In the genomic region with DNA sequence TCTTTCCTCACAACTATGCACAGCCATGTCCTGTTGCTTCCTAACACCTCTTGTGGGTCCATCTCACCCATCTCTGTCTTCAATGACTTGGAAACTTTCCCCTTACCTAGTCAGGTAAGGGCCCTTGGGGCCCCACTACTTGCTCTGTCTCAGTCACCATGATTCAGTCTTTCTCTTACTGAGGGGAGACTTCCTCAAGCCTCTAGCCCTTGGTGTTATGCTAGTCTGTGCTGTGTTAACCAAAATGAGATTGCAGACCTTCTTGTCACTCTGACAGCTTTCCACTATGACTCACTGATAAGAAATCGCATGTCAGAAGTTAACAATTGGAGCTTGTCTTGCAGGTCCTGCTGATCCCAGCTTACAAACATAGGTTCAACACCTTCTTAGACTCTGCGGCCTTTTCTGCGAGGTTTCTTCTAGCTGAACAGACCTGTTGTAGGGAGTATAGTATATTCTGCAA, we compare ENCODE assay signal across 1 cellular context.
TF ChIP-seq lines count a peak whose summit lies in the region.

No MANE protein-coding gene starts in this region.

TF ChIP-seq in HepG2, 621 proteins besides CTCF, POLR2A, EP300 and RAD21 (continued from another document and continues in another):
- TF ChIP-seq TERF1 (CRISPR knock-in tag; IDR thresholded peaks at IDR 0.05) (no peak), ZZZ3 (CRISPR knock-in tag; IDR thresholded peaks at IDR 0.05; ENCODE audit: borderline replicate concordance) (no peak), NFE2L2 (IDR thresholded peaks at IDR 0.05; ENCODE audit: low read length) (peak; percentile 38; the same call in 1 of the 2 replicates), ZNF230 (CRISPR knock-in tag; IDR thresholded peaks at IDR 0.05) (no peak), POGK (CRISPR knock-in tag; conservative IDR thresholded peaks at IDR 0.05) (no peak), ZNF362 (CRISPR knock-in tag; IDR thresholded peaks at IDR 0.05; ENCODE audit: borderline replicate concordance) (no peak), HNF1B (CRISPR knock-in tag; IDR thresholded peaks at IDR 0.05) (no peak), ARNT (IDR thresholded peaks at IDR 0.05) (no peak), ZNF777 (CRISPR knock-in tag; IDR thresholded peaks at IDR 0.05) (no peak), HMG20A (CRISPR knock-in tag; IDR thresholded peaks at IDR 0.05; ENCODE audit: borderline replicate concordance) (peak; percentile 80), ATF1 (CRISPR knock-in tag; IDR thresholded peaks at IDR 0.05) (no peak), NFIC (IDR thresholded peaks at IDR 0.05; ENCODE audit: low read length) (no peak), HOXA9 (CRISPR knock-in tag; IDR thresholded peaks at IDR 0.05; ENCODE audit: borderline replicate concordance) (no peak), MAFG (CRISPR knock-in tag; IDR thresholded peaks at IDR 0.05) (no peak), AGO1 (IDR thresholded peaks at IDR 0.05; ENCODE audit: low read depth, low read length, poor library complexity, severe bottlenecking) (no peak), CEBPB (IDR thresholded peaks at IDR 0.05; ENCODE audit: borderline replicate concordance, low read depth, low read length) (no peak), KDM2A (CRISPR knock-in tag; IDR thresholded peaks at IDR 0.05; ENCODE audit: borderline replicate concordance, low read depth) (no peak), NR2F1 (CRISPR knock-in tag; IDR thresholded peaks at IDR 0.05) (no peak), ZFP37 (CRISPR knock-in tag; IDR thresholded peaks at IDR 0.05; ENCODE audit: borderline replicate concordance) (no peak), ZNF766 (CRISPR knock-in tag; IDR thresholded peaks at IDR 0.05; ENCODE audit: borderline replicate concordance) (no peak), ZNF431 (CRISPR knock-in tag; IDR thresholded peaks at IDR 0.05; ENCODE audit: borderline replicate concordance, low read depth) (no peak), TAF1 (CRISPR knock-in tag; IDR thresholded peaks at IDR 0.05) (no peak), SIN3A (IDR thresholded peaks at IDR 0.05; ENCODE audit: borderline replicate concordance, low read depth, low read length) (no peak), ZC3H13 (CRISPR knock-in tag; IDR thresholded peaks at IDR 0.05) (no peak), ZNF567 (CRISPR knock-in tag; IDR thresholded peaks at IDR 0.05; ENCODE audit: borderline replicate concordance) (no peak), HNF4G (IDR thresholded peaks at IDR 0.05; ENCODE audit: borderline replicate concordance, low read depth, low read length) (no peak), HNF4G (CRISPR knock-in tag; IDR thresholded peaks at IDR 0.05; ENCODE audit: borderline replicate concordance, low read depth) (no peak), GATAD2A (CRISPR knock-in tag; IDR thresholded peaks at IDR 0.05) (peak; percentile 48; the same call in 1 of the 2 replicates), SOX6 (IDR thresholded peaks at IDR 0.05) (no peak), SOX6 (CRISPR knock-in tag; IDR thresholded peaks at IDR 0.05) (peak; percentile 34), PRPF4 (IDR thresholded peaks at IDR 0.05; ENCODE audit: low read depth, low read length, poor library complexity, severe bottlenecking) (no peak), SIN3B (IDR thresholded peaks at IDR 0.05; ENCODE audit: low read length) (no peak), RFX3 (CRISPR knock-in tag; IDR thresholded peaks at IDR 0.05) (no peak), RFX5 (IDR thresholded peaks at IDR 0.05; ENCODE audit: low read depth, low read length) (no peak), ZNF460 (CRISPR knock-in tag; IDR thresholded peaks at IDR 0.05; ENCODE audit: borderline replicate concordance) (no peak), ZNF512B (CRISPR knock-in tag; IDR thresholded peaks at IDR 0.05; ENCODE audit: borderline replicate concordance) (no peak), NR3C1 (CRISPR knock-in tag; IDR thresholded peaks at IDR 0.05) (no peak), ZNF296 (CRISPR knock-in tag; conservative IDR thresholded peaks at IDR 0.05) (no peak), DNMT1 (CRISPR knock-in tag; IDR thresholded peaks at IDR 0.05) (no peak), ZNF382 (CRISPR knock-in tag; IDR thresholded peaks at IDR 0.05; ENCODE audit: borderline replicate concordance) (no peak), POGZ (CRISPR knock-in tag; IDR thresholded peaks at IDR 0.05) (no peak), EED (CRISPR knock-in tag; IDR thresholded peaks at IDR 0.05) (no peak), POLR2AphosphoS2 (IDR thresholded peaks at IDR 0.05; ENCODE audit: low read depth, low read length) (no peak), ESRRA (CRISPR knock-in tag; IDR thresholded peaks at IDR 0.05; ENCODE audit: low read depth) (no peak), HES4 (CRISPR knock-in tag; IDR thresholded peaks at IDR 0.05; ENCODE audit: borderline replicate concordance) (no peak), RNF2 (conservative IDR thresholded peaks at IDR 0.05; ENCODE audit: low read depth) (no peak), ZNF75D (CRISPR knock-in tag; IDR thresholded peaks at IDR 0.05; ENCODE audit: borderline replicate concordance) (no peak), ZNF530 (CRISPR knock-in tag; IDR thresholded peaks at IDR 0.05; ENCODE audit: low read depth) (no peak)
- TF ChIP-seq, protein P1, sequence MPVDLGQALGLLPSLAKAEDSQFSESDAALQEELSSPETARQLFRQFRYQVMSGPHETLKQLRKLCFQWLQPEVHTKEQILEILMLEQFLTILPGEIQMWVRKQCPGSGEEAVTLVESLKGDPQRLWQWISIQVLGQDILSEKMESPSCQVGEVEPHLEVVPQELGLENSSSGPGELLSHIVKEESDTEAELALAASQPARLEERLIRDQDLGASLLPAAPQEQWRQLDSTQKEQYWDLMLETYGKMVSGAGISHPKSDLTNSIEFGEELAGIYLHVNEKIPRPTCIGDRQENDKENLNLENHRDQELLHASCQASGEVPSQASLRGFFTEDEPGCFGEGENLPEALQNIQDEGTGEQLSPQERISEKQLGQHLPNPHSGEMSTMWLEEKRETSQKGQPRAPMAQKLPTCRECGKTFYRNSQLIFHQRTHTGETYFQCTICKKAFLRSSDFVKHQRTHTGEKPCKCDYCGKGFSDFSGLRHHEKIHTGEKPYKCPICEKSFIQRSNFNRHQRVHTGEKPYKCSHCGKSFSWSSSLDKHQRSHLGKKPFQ (CRISPR knock-in tag; IDR thresholded peaks at IDR 0.05; ENCODE audit: insufficient replicate concordance): no peak
- TF ChIP-seq, protein P2, sequence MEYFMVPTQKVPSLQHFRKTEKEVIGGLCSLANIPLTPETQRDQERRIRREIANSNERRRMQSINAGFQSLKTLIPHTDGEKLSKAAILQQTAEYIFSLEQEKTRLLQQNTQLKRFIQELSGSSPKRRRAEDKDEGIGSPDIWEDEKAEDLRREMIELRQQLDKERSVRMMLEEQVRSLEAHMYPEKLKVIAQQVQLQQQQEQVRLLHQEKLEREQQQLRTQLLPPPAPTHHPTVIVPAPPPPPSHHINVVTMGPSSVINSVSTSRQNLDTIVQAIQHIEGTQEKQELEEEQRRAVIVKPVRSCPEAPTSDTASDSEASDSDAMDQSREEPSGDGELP (IDR thresholded peaks at IDR 0.05; ENCODE audit: borderline replicate concordance, low read depth): no peak
- TF ChIP-seq, protein P3, sequence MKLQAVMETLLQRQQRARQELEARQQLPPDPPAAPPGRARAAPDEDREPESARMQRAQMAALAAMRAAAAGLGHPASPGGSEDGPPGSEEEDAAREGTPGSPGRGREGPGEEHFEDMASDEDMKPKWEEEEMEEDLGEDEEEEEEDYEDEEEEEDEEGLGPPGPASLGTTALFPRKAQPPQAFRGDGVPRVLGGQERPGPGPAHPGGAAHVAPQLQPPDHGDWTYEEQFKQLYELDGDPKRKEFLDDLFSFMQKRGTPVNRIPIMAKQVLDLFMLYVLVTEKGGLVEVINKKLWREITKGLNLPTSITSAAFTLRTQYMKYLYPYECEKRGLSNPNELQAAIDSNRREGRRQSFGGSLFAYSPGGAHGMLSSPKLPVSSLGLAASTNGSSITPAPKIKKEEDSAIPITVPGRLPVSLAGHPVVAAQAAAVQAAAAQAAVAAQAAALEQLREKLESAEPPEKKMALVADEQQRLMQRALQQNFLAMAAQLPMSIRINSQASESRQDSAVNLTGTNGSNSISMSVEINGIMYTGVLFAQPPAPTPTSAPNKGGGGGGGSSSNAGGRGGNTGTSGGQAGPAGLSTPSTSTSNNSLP (IDR thresholded peaks at IDR 0.05; ENCODE audit: low read depth, low read length): no peak
- TF ChIP-seq, protein P4, sequence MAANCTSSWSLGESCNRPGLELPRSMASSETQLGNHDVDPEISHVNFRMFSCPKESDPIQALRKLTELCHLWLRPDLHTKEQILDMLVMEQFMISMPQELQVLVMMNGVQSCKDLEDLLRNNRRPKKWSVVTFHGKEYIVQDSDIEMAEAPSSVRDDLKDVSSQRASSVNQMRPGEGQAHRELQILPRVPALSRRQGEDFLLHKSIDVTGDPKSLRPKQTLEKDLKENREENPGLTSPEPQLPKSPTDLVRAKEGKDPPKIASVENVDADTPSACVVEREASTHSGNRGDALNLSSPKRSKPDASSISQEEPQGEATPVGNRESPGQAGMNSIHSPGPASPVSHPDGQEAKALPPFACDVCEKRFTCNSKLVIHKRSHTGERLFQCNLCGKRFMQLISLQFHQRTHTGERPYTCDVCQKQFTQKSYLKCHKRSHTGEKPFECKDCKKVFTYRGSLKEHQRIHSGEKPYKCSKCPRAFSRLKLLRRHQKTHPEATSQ (CRISPR knock-in tag; IDR thresholded peaks at IDR 0.05; ENCODE audit: borderline replicate concordance): no peak
- TF ChIP-seq, protein P5, sequence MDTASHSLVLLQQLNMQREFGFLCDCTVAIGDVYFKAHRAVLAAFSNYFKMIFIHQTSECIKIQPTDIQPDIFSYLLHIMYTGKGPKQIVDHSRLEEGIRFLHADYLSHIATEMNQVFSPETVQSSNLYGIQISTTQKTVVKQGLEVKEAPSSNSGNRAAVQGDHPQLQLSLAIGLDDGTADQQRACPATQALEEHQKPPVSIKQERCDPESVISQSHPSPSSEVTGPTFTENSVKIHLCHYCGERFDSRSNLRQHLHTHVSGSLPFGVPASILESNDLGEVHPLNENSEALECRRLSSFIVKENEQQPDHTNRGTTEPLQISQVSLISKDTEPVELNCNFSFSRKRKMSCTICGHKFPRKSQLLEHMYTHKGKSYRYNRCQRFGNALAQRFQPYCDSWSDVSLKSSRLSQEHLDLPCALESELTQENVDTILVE (CRISPR knock-in tag; IDR thresholded peaks at IDR 0.05): no peak
